9 cellular contexts compared by ENCODE assay signal in the genomic region with DNA sequence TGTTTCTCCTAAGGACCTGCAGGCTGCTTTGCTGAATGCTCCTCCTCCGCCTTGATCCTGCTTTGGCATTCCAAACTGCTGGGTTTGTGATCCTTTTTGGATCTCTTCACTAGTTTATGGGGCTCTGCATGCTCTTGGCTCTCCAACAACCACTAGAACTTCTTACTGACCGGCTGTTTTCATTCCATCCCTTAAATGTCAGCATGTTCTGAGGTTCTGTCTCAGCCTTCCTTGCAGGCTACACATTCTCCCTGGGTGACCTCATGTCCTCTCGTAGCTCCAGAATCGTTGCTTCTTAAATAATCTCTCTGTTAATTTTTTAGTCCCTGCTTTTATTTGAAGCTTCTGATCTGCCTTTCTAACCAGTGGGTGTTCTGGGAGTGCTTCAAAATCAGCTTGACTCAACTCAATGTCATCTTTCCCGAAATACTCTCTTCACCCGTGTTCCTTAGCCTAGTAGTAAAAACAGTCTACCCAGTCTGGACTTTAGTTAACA.
DNase-seq lines count a peak whose midpoint lies in the region; TF ChIP-seq lines count a peak whose summit lies in the region.
"Had no signal": no experiment of that assay in that cellular context is flagged by ENCODE, and none has a peak within 500 bp of the region (broad histone marks: within the 10 kb centered on the region; RNA-seq: fewer than 3 reads in every experiment).

No MANE protein-coding gene starts in this region.

- no peak overlapping the region for H3K27ac Mint-ChIP-seq in activated naive CD8-positive, alpha-beta T cell treated with anti-CD3 and anti-CD28 coated beads for 36 hours

- DNase-seq in AG08395 (ENCODE audit: low spot score) (peak; percentile 98), SJSA1 (ENCODE audit: low read depth in 1 of 2, low spot score in 2 of 2) (peak in 1 of 2 experiments; percentile 61), fibroblast of the aortic adventitia (ENCODE audit: low read depth) (peak; percentile 80), osteoblast (ENCODE audit: insufficient read length, low spot score, missing footprints) (peak; percentile 78), WERI-Rb-1 (no peak), NCI-H1092 treated with DMSO at 0.1 percent for 48 hours (lab: John Stamatoyannopoulos, UW) (no peak), GM13977 (ENCODE audit: low spot score) (no peak)
- no peak for DNase-seq in activated naive CD8-positive, alpha-beta T cell treated with anti-CD3 and anti-CD28 coated beads for 36 hours

- no peaks in the 10 kb centered on the region for H3K9me3 Mint-ChIP-seq in activated naive CD8-positive, alpha-beta T cell treated with anti-CD3 and anti-CD28 coated beads for 36 hours

- in situ Hi-C loops in GM13977 (cut with MboI; ENCODE audit: low pct_unique_long_range_greater_than_20kb, low sequenced_read_pairs, unreplicated experiment), result loop anchor here (5.0 kb wide), 1 partner anchor 1113 kb away; no protein-coding TSS in a partner anchor

- no peak for TF ChIP-seq CTCF in fibroblast of the aortic adventitia (IDR thresholded peaks at IDR 0.05; ENCODE audit: insufficient read depth, low read length)
- no peak for TF ChIP-seq CTCF in osteoblast (IDR thresholded peaks at IDR 0.05; ENCODE audit: extremely low read depth, low read depth, low read length)
- no peak for TF ChIP-seq CTCF in WERI-Rb-1 (IDR thresholded peaks at IDR 0.05; ENCODE audit: low read depth, low read length)
- no peak for TF ChIP-seq CTCF in GM13977 (IDR thresholded peaks at IDR 0.05; ENCODE audit: extremely low read depth, insufficient read depth, missing control alignments)

- H3K4me3 ChIP-seq in SJSA1 (no peak overlapping the region), fibroblast of the aortic adventitia (ENCODE audit: low read depth, low read length) (peak overlapping the region; percentile 28), osteoblast (ENCODE audit: insufficient read depth, low read length) (peak overlapping the region; percentile 33), WERI-Rb-1 (ENCODE audit: low read depth, low read length) (no peak overlapping the region)
- H3K4me3 ChIP-seq: BLaER1 had no signal

- no peaks in the 10 kb centered on the region for H4K20me1 ChIP-seq in osteoblast (ENCODE audit: insufficient read depth, low read length)
- H4K20me1 ChIP-seq: BLaER1 had no signal

- no peaks in the 10 kb centered on the region for H3K79me2 ChIP-seq in osteoblast (ENCODE audit: insufficient read depth, low read length)

- no peak overlapping the region for H3K4me3 Mint-ChIP-seq in activated naive CD8-positive, alpha-beta T cell treated with anti-CD3 and anti-CD28 coated beads for 36 hours

- no peaks in the 10 kb centered on the region for H3K27me3 ChIP-seq in SJSA1 (replicated peaks)
- no peaks in the 10 kb centered on the region for H3K27me3 ChIP-seq in osteoblast (ENCODE audit: insufficient read depth, low read length)
- no peaks in the 10 kb centered on the region for H3K27me3 ChIP-seq in WERI-Rb-1 (ENCODE audit: insufficient read depth, low read depth, severe bottlenecking)
- H3K27me3 ChIP-seq: BLaER1 had no signal

- peak overlapping the region; percentile 18 for H2AFZ ChIP-seq in osteoblast (ENCODE audit: low read length)

- H3K4me2 ChIP-seq in osteoblast (ENCODE audit: insufficient read depth, low read length), result peak overlapping the region; percentile 55
- H3K4me2 ChIP-seq: BLaER1 had no signal

- H3K27me3 Mint-ChIP-seq in activated naive CD8-positive, alpha-beta T cell treated with anti-CD3 and anti-CD28 coated beads for 36 hours, result peaks cover 10% of the 10 kb centered on the region

- peaks cover 35% of the 10 kb centered on the region for H3K4me1 ChIP-seq in SJSA1 (replicated peaks)
- H3K4me1 ChIP-seq in osteoblast (ENCODE audit: insufficient read depth, low read length), result peaks cover 13% of the 10 kb centered on the region
- H3K4me1 ChIP-seq: BLaER1 had no signal

- H3K4me1 Mint-ChIP-seq in activated naive CD8-positive, alpha-beta T cell treated with anti-CD3 and anti-CD28 coated beads for 36 hours, result no peaks in the 10 kb centered on the region

- no peaks in the 10 kb centered on the region for H3K36me3 Mint-ChIP-seq in activated naive CD8-positive, alpha-beta T cell treated with anti-CD3 and anti-CD28 coated beads for 36 hours

- H3K27ac ChIP-seq in SJSA1 (peak overlapping the region; percentile 40), osteoblast (ENCODE audit: low read depth, low read length) (peak overlapping the region; percentile 69), WERI-Rb-1 (no peak overlapping the region)
- H3K27ac ChIP-seq: BLaER1 had no signal

- H3K36me3 ChIP-seq in SJSA1 (no peaks in the 10 kb centered on the region), osteoblast (ENCODE audit: insufficient read depth, low read length) (no peaks in the 10 kb centered on the region), WERI-Rb-1 (no peaks in the 10 kb centered on the region)
- H3K36me3 ChIP-seq: BLaER1 had no signal

- H3K9me3 ChIP-seq in SJSA1 (replicated peaks) (no peaks in the 10 kb centered on the region), osteoblast (ENCODE audit: low read depth, low read length) (no peaks in the 10 kb centered on the region), WERI-Rb-1 (ENCODE audit: severe bottlenecking) (peaks cover 2% of the 10 kb centered on the region)
- H3K9me3 ChIP-seq: BLaER1 had no signal

Comparison
In these comparisons a context has a peak if more than half of its experiments do, and no peak if none do; other contexts are left out.
1. DNase-seq: peak in AG08395 (single experiment), fibroblast of the aortic adventitia (single experiment) and osteoblast (single experiment); none in WERI-Rb-1 (single experiment), NCI-H1092 treated with DMSO at 0.1 percent for 48 hours (single experiment), activated naive CD8-positive, alpha-beta T cell treated with anti-CD3 and anti-CD28 coated beads for 36 hours (single experiment) and GM13977 (single experiment).
2. H3K4me3 ChIP-seq: peak in fibroblast of the aortic adventitia (single experiment) and osteoblast (single experiment); none in SJSA1 (single experiment) and WERI-Rb-1 (single experiment).